Comparison of ENCODE assay signal across 34 cellular contexts in the genomic region with DNA sequence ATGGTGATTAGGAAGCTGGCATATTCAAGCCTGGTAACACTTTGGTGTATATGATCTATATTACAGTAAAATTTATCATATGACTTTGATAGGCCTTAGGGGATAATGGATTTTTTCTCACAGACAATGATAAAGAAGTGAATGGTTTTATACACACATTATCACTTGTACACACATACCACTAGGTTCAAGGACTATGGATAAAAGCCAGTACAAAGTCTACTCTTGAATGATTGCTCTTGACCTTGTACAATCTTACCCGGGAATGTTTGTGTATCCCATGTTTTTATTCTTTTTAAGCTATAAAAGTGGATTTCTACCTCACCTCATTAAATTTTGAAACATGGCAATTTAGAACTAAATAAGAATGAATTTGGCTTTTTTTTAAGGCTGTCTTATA.
"Had no signal": no experiment of that assay in that cellular context is flagged by ENCODE, and none has a peak within 500 bp of the region (broad histone marks: within the 10 kb centered on the region; RNA-seq: fewer than 3 reads in every experiment).

No MANE protein-coding gene starts in this region.

- H3K9me3 ChIP-seq: ascending aorta had no signal

- H3K36me3 Mint-ChIP-seq: activated CD8-positive, alpha-beta memory T cell treated with anti-CD3 and anti-CD28 coated beads, Interleukin-2, amount 10 ng/mL, durations not matched to agents 7 days and 5 days; activated naive CD8-positive, alpha-beta T cell treated with anti-CD3 and anti-CD28 coated beads, Interleukin-2, amount 10 ng/mL, durations not matched to agents 7 days and 5 days had no signal

- H3K27ac Mint-ChIP-seq: activated CD4-positive, alpha-beta memory T cell treated with anti-CD3 and anti-CD28 coated beads, Interleukin-2, amount 10 ng/mL, durations not matched to agents 7 days and 5 days; activated CD8-positive, alpha-beta memory T cell treated with anti-CD3 and anti-CD28 coated beads, Interleukin-2, amount 10 ng/mL, durations not matched to agents 7 days and 5 days; activated naive CD8-positive, alpha-beta T cell treated with anti-CD3 and anti-CD28 coated beads, Interleukin-2, amount 10 ng/mL, durations not matched to agents 7 days and 5 days; activated T-helper 17 cell treated with anti-CD3 and anti-CD28 coated beads, Interleukin-2, amount 50 U/mL, for 72 hours had no signal

- H3K27me3 ChIP-seq: ascending aorta had no signal

- H3K9me3 Mint-ChIP-seq: activated CD4-positive, alpha-beta memory T cell treated with anti-CD3 and anti-CD28 coated beads, Interleukin-2, amount 10 ng/mL, durations not matched to agents 7 days and 5 days; activated naive CD8-positive, alpha-beta T cell treated with anti-CD3 and anti-CD28 coated beads, Interleukin-2, amount 10 ng/mL, durations not matched to agents 7 days and 5 days; activated T-helper 17 cell treated with anti-CD3 and anti-CD28 coated beads, Interleukin-2, amount 50 U/mL, for 72 hours had no signal

- H3K27ac ChIP-seq: ascending aorta, cardiac muscle cell, RWPE1, WERI-Rb-1 had no signal

- H3K36me3 ChIP-seq: ascending aorta, cardiac muscle cell, WERI-Rb-1 had no signal

- FAIRE-seq: RCC 7860 had no signal

- ATAC-seq: activated CD8-positive, alpha-beta memory T cell treated with anti-CD3 and anti-CD28 coated beads, Interleukin-2, amount 10 ng/mL, durations not matched to agents 7 days and 5 days; activated T-helper 17 cell treated with anti-CD3 and anti-CD28 coated beads, Interleukin-2, amount 50 U/mL, for 72 hours; Right ventricle myocardium inferior had no signal

- H3K4me3 ChIP-seq: ascending aorta, cardiac muscle cell had no signal

- DNase-seq: activated CD4-positive, alpha-beta memory T cell treated with anti-CD3 and anti-CD28 coated beads, Interleukin-2, amount 10 ng/mL, durations not matched to agents 7 days and 5 days; activated CD4-positive, alpha-beta T cell treated with anti-CD3 and anti-CD28 coated beads for 1 hour; activated CD4-positive, alpha-beta T cell treated with anti-CD3 and anti-CD28 coated beads for 48 hours; activated CD4-positive, CD25-positive, alpha-beta regulatory T cell; activated CD8-positive, alpha-beta memory T cell treated with anti-CD3 and anti-CD28 coated beads for 24 hours; activated CD8-positive, alpha-beta memory T cell treated with anti-CD3 and anti-CD28 coated beads, Interleukin-2, amount 10 ng/mL, durations not matched to agents 7 days and 5 days; activated CD8-positive, alpha-beta memory T cell treated with anti-CD3 and anti-CD28 coated beads, Interleukin-2, amount 50 U/mL, for 48 hours; activated effector memory CD4-positive, alpha-beta T cell treated with anti-CD3 and anti-CD28 coated beads, Interleukin-2, amount 50 U/mL, for 16 hours; activated naive CD4-positive, alpha-beta T cell; activated naive CD4-positive, alpha-beta T cell treated with anti-CD3 and anti-CD28 coated beads, Interleukin-2, amount 50 U/mL, for 16 hours; activated naive CD8-positive, alpha-beta T cell treated with anti-CD3 and anti-CD28 coated beads, Interleukin-2, amount 10 ng/mL, durations not matched to agents 7 days and 5 days; activated T-cell treated with anti-CD3 and anti-CD28 coated beads, Interleukin-2, amount 50 U/mL, for 48 hours; amygdala; cerebellar nuclear complex; KG1; NCI-H1092 treated with DMSO at 0.1 percent for 48 hours; NCI-H1417; NCI-H187 treated with DMSO at 0.1 percent for 48 hours; NCI-H2081; NCI-H2171 treated with DMSO at 0.1 percent for 48 hours; NCI-H226; NCI-H446 treated with DMSO at 0.1 percent for 48 hours; NCI-H82; SW 1271; T-helper 1 cell; T-helper 2 cell; T1000; WERI-Rb-1 had no signal
